In genomic region chr9:78601957-78602565, GRCh38 we compare ENCODE assay signal across 1 cellular context.
TF ChIP-seq lines count a peak whose summit lies in the region.

No MANE protein-coding gene starts in this region.

TF ChIP-seq in GM23338, 12 proteins besides CTCF, POLR2A, EP300 and RAD21 (continued from another document):
- TF ChIP-seq ZNF462 (CRISPR knock-in tag; IDR thresholded peaks at IDR 0.05) (no peak), REST (IDR thresholded peaks at IDR 0.05; ENCODE audit: unreplicated experiment) (no peak), ZNF114 (CRISPR knock-in tag; IDR thresholded peaks at IDR 0.05) (no peak), ETS1 (IDR thresholded peaks at IDR 0.05) (no peak), ZNF331 (CRISPR knock-in tag; IDR thresholded peaks at IDR 0.05; ENCODE audit: low read depth) (no peak), NANOG (IDR thresholded peaks at IDR 0.05; ENCODE audit: borderline replicate concordance) (no peak), EZH2 (IDR thresholded peaks at IDR 0.05; ENCODE audit: low read depth, unreplicated experiment) (no peak), STAT1 (IDR thresholded peaks at IDR 0.05; ENCODE audit: unreplicated experiment) (no peak), JUNB (IDR thresholded peaks at IDR 0.05; ENCODE audit: unreplicated experiment) (no peak)
